10 cellular contexts compared by ENCODE assay signal in the genomic region with DNA sequence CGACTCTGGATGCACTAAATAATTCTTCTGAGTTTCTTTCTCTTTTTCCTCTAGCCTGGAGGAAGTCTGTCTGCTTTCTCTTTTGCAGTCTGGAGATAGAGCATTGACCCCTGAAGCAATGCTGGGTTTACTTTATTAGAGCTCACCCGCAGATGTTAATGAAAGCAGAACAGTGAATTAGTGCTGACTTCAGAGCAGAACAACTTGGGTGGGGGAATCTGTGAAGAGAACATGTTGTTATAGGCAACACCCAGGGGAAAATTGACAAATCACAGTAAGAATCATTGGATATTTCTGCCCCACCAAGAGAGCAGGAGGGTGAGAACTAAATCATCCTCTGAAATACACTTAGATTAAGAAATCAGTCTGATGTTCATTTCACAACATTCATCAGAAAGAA.
DNase-seq lines count a peak whose midpoint lies in the region; ATAC-seq, FAIRE-seq and TF ChIP-seq lines count a peak whose summit lies in the region.
"Had no signal": no experiment of that assay in that cellular context is flagged by ENCODE, and none has a peak within 500 bp of the region (broad histone marks: within the 10 kb centered on the region; RNA-seq: fewer than 3 reads in every experiment).

No MANE protein-coding gene starts in this region.

- FAIRE-seq in astrocyte (lab: Jason Lieb, UNC) = no peak

- H3K9me3 ChIP-seq in astrocyte (ENCODE audit: insufficient read depth, low read depth, low read length) = no peaks in the 10 kb centered on the region
- H3K9me3 ChIP-seq in stomach = no peaks in the 10 kb centered on the region

- no peaks in the 10 kb centered on the region for H3K36me3 ChIP-seq in astrocyte (ENCODE audit: insufficient read depth, low read length)
- no peaks in the 10 kb centered on the region for H3K36me3 ChIP-seq in stomach

- no peak overlapping the region for H3K27ac ChIP-seq in astrocyte (ENCODE audit: low read depth, low read length)
- peak overlapping the region in 4 of 5 donors; percentile 14 to 62 (median 54) for H3K27ac ChIP-seq in stomach

- no peaks in the 10 kb centered on the region for H3K27me3 ChIP-seq in astrocyte (ENCODE audit: insufficient read depth, low read length)
- no peaks in the 10 kb centered on the region for H3K27me3 ChIP-seq in stomach

- H3K9me3 Mint-ChIP-seq in astrocyte (ENCODE audit: unreplicated experiment) = peaks cover 2% of the 10 kb centered on the region
- no peaks in the 10 kb centered on the region for H3K9me3 Mint-ChIP-seq in activated T-helper 17 cell treated with anti-CD3 and anti-CD28 coated beads, Interleukin-2, amount 50 U/mL, for 72 hours
- H3K9me3 Mint-ChIP-seq: activated T-cell treated with anti-CD3 and anti-CD28 coated beads, Interleukin-2, amount 50 U/mL, for 24 hours had no signal

- H4K20me1 ChIP-seq in astrocyte (ENCODE audit: insufficient read depth, low read length) = peaks cover 4% of the 10 kb centered on the region

- no peak for TF ChIP-seq EP300 in stomach (IDR thresholded peaks at IDR 0.05)

- no peak overlapping the region for H3K4me2 ChIP-seq in astrocyte (ENCODE audit: low read length)

- no peak for TF ChIP-seq CTCF in astrocyte (IDR thresholded peaks at IDR 0.05; ENCODE audit: insufficient read depth, low read depth, low read length)
- TF ChIP-seq CTCF in stomach (IDR thresholded peaks at IDR 0.05) = no peak

- peaks cover 49% of the 10 kb centered on the region for H3K4me1 Mint-ChIP-seq in astrocyte (ENCODE audit: low read depth, unreplicated experiment)
- H3K4me1 Mint-ChIP-seq in activated T-helper 17 cell treated with anti-CD3 and anti-CD28 coated beads, Interleukin-2, amount 50 U/mL, for 72 hours = no peaks in the 10 kb centered on the region

- ATAC-seq in GM19468 (IDR thresholded peaks at IDR 0.05; ENCODE audit: extremely low read depth, unreplicated experiment) (peak; percentile 31), HG03469 (IDR thresholded peaks at IDR 0.05; ENCODE audit: unreplicated experiment) (no peak), HG03045 (IDR thresholded peaks at IDR 0.05; ENCODE audit: unreplicated experiment) (no peak)
- ATAC-seq in activated T-helper 17 cell treated with anti-CD3 and anti-CD28 coated beads, Interleukin-2, amount 50 U/mL, for 72 hours (replicated peaks) = no peak

- H3K9ac ChIP-seq in astrocyte (ENCODE audit: low read length) = no peak overlapping the region

- H3K36me3 Mint-ChIP-seq in astrocyte (ENCODE audit: low read depth, unreplicated experiment) = peaks cover 4% of the 10 kb centered on the region
- H3K36me3 Mint-ChIP-seq in activated T-helper 17 cell treated with anti-CD3 and anti-CD28 coated beads, Interleukin-2, amount 50 U/mL, for 72 hours (ENCODE audit: low read depth) = no peaks in the 10 kb centered on the region

- DNase-seq in astrocyte (ENCODE audit: low read depth) (peak; percentile 36), iris pigment epithelial cell (ENCODE audit: low read depth) (peak; percentile 92), stomach (no peak), NCI-H1436 treated with DMSO at 0.1 percent for 48 hours (lab: John Stamatoyannopoulos, UW) (no peak)
- DNase-seq: activated T-cell treated with anti-CD3 and anti-CD28 coated beads, Interleukin-2, amount 50 U/mL, for 24 hours; MM.1S had no signal

- no peak for TF ChIP-seq POLR2A in stomach (IDR thresholded peaks at IDR 0.05)

- H3K4me1 ChIP-seq in astrocyte (ENCODE audit: insufficient read depth, low read length) (peaks cover 20% of the 10 kb centered on the region), stomach (peaks cover 0 to 43% (median 18%) of the 10 kb centered on the region in 4 donors)

- intact Hi-C loops in stomach (cut with DNase I; ENCODE audit: low total_unique reads) = no loop called here

- H3K4me3 Mint-ChIP-seq in astrocyte (ENCODE audit: unreplicated experiment) = no peak overlapping the region
- H3K4me3 Mint-ChIP-seq in activated T-helper 17 cell treated with anti-CD3 and anti-CD28 coated beads, Interleukin-2, amount 50 U/mL, for 72 hours = no peak overlapping the region
- H3K4me3 Mint-ChIP-seq: activated T-cell treated with anti-CD3 and anti-CD28 coated beads, Interleukin-2, amount 50 U/mL, for 24 hours had no signal

- H3K4me3 ChIP-seq in astrocyte (ENCODE audit: insufficient read depth, low read depth, low read length) = no peak overlapping the region
- no peak overlapping the region for H3K4me3 ChIP-seq in stomach

- H3K79me2 ChIP-seq in astrocyte (ENCODE audit: insufficient read depth, low read length) = peaks cover 38% of the 10 kb centered on the region

- H2AFZ ChIP-seq in astrocyte (ENCODE audit: low read depth, low read length) = no peak overlapping the region

- WGBS in stomach, 5 donors = 44 to 73% (median 56%) methylated on average over 2 of the region's 2 CpGs

- H3K27ac Mint-ChIP-seq in astrocyte (ENCODE audit: unreplicated experiment) = peak overlapping the region; percentile 90
- no peak overlapping the region for H3K27ac Mint-ChIP-seq in activated T-helper 17 cell treated with anti-CD3 and anti-CD28 coated beads, Interleukin-2, amount 50 U/mL, for 72 hours
- H3K27ac Mint-ChIP-seq: activated T-cell treated with anti-CD3 and anti-CD28 coated beads, Interleukin-2, amount 50 U/mL, for 24 hours had no signal

- H3K27me3 Mint-ChIP-seq in astrocyte (ENCODE audit: low read depth, unreplicated experiment) = no peaks in the 10 kb centered on the region
- peaks cover 25% of the 10 kb centered on the region for H3K27me3 Mint-ChIP-seq in activated T-helper 17 cell treated with anti-CD3 and anti-CD28 coated beads, Interleukin-2, amount 50 U/mL, for 72 hours

Comparison
In these comparisons a context has a peak if more than half of its experiments do, and no peak if none do; other contexts are left out.
1. DNase-seq: peak in astrocyte (single experiment) and iris pigment epithelial cell (single experiment); none in stomach (single experiment) and NCI-H1436 treated with DMSO at 0.1 percent for 48 hours (single experiment).